ENCODE assay signal across 1 cellular context in the genomic region with DNA sequence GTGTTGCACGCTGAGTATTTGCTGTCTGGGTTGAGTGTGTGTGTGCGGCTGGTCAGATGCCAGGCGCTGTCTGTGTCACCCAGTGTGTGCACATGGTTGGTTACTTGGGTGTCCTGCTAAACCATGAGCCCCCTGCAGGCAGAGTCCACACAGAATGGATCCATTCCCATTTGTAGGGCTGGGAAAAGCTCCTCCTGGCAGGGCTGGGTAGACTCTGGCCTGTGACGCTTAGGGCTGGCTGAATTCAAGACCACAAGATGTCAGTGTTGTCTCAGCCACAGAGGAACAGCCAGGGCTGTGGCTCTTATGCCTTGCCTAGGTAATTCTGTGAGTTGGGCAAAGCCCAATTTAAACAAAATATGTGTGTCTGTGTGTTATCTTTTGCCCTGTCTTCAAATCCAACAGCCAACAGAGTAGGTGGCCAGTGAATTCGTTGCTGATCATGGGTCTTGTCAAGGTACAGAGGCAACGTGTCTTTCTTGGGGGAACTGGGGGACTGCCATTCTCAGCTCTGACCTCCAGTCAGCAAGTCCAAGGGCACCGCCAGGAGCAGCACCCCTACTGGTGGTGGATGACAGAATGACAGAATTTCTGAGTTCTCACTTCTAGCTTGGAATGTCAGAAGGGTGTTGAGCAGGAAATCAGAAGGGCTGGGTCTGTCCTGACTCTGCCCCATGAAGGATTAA.
TF ChIP-seq lines count a peak whose summit lies in the region.

No MANE protein-coding gene starts in this region.

TF ChIP-seq in HEK293, 187 proteins besides CTCF, POLR2A, EP300 and RAD21 (continued from another document):
- no peak for TF ChIP-seq ZNF768 (tag by site-specific recombination; IDR thresholded peaks at IDR 0.05)
- no peak for TF ChIP-seq ZNF37A (tag by site-specific recombination; IDR thresholded peaks at IDR 0.05)
